20 cellular contexts compared by ENCODE assay signal in genomic region chr9:94081435-94081834, GRCh38. TPM values are rescaled to one million over a fixed set of nuclear protein-coding genes. Genes with fewer than 3 reads are reported as not detected.
DNase-seq lines count a peak whose midpoint lies in the region; ATAC-seq and TF ChIP-seq lines count a peak whose summit lies in the region.
"Had no signal": no experiment of that assay in that cellular context is flagged by ENCODE, and none has a peak within 500 bp of the region (broad histone marks: within the 10 kb centered on the region; RNA-seq: fewer than 3 reads in every experiment).

No MANE protein-coding gene starts in this region.

- H3K4me3 ChIP-seq in heart right ventricle = no peak overlapping the region
- H3K4me3 ChIP-seq in colonic mucosa = no peak overlapping the region
- no peak overlapping the region for H3K4me3 ChIP-seq in GM23338
- H3K4me3 ChIP-seq: BLaER1, MG63 had no signal

- H3K79me2 ChIP-seq in GM23338 (replicated peaks; ENCODE audit: insufficient read depth) = no peaks in the 10 kb centered on the region

- H2AFZ ChIP-seq in GM23338 = no peak overlapping the region

- no peak for DNase-seq in heart right ventricle
- DNase-seq in Right ventricle myocardium inferior (ENCODE audit: missing footprints) = no peak
- peak; percentile 34 for DNase-seq in GM20000 (ENCODE audit: low spot score)
- DNase-seq in Calu3 = no peak
- DNase-seq in colonic mucosa = no peak
- DNase-seq in GM23338 (ENCODE audit: low spot score) = no peak
- DNase-seq: CD4-positive, alpha-beta memory T cell; GF-D8; H7; Kasumi-1; MG63; NCI-H1092; NCI-H146; NCI-H2029 treated with DMSO at 0.1 percent for 48 hours; NCI-H2171; NCI-H526; PC-3; RPMI8226 had no signal

- H3K27me3 ChIP-seq in heart right ventricle (no peaks in the 10 kb centered on the region), colonic mucosa (no peaks in the 10 kb centered on the region), GM23338 (ENCODE audit: insufficient read depth) (no peaks in the 10 kb centered on the region)
- H3K27me3 ChIP-seq: BLaER1, MG63 had no signal

- BruUV-seq in Calu3 (replicated peaks; lab: Mats Ljungman, UMichigan) = no TSS peak

- ATAC-seq in heart right ventricle (no peak), Right ventricle myocardium inferior (no peak), GM23338 (no peak)
- ATAC-seq: PC-3 had no signal

- no peaks in the 10 kb centered on the region for H3K9me3 Mint-ChIP-seq in nephron
- H3K9me3 Mint-ChIP-seq in Calu3 (ENCODE audit: low read depth, unreplicated experiment) = no peaks in the 10 kb centered on the region
- no peaks in the 10 kb centered on the region for H3K9me3 Mint-ChIP-seq in GM23338
- H3K9me3 Mint-ChIP-seq: CD4-positive, alpha-beta memory T cell had no signal

- no peak overlapping the region for H3K4me2 ChIP-seq in GM23338
- H3K4me2 ChIP-seq: BLaER1 had no signal

- H3K4me1 Mint-ChIP-seq in nephron (peaks cover 33% of the 10 kb centered on the region), Calu3 (ENCODE audit: low read depth, unreplicated experiment) (no peaks in the 10 kb centered on the region), GM23338 (peaks cover 28% of the 10 kb centered on the region)

- 96% methylated on average over 4 of the region's 4 CpGs for WGBS in heart right ventricle, 2 donors

- TF ChIP-seq CTCF in heart right ventricle (IDR thresholded peaks at IDR 0.05) = no peak
- no peak for TF ChIP-seq CTCF in GM20000 (IDR thresholded peaks at IDR 0.05; ENCODE audit: extremely low read depth, missing control alignments)
- no peak for TF ChIP-seq CTCF in nephron (IDR thresholded peaks at IDR 0.05; ENCODE audit: unreplicated experiment in 3 of 3)
- TF ChIP-seq CTCF in Calu3 (IDR thresholded peaks at IDR 0.05; ENCODE audit: unreplicated experiment) = no peak
- no peak for TF ChIP-seq CTCF in colonic mucosa (IDR thresholded peaks at IDR 0.05)
- TF ChIP-seq CTCF in GM23338 (conservative IDR thresholded peaks at IDR 0.05; ENCODE audit: low read depth in 2 of 2) = no peak

- H3F3A ChIP-seq in GM23338 (replicated peaks; ENCODE audit: low read depth) = no peaks in the 10 kb centered on the region

- no peaks in the 10 kb centered on the region for H3K9me3 ChIP-seq in heart right ventricle
- no peaks in the 10 kb centered on the region for H3K9me3 ChIP-seq in colonic mucosa
- H3K9me3 ChIP-seq: MG63 had no signal

- CTCF ChIA-PET in Calu3 (lab: Charles Lee) = no interaction called here

- intact Hi-C loops in heart right ventricle (cut with DNase I) (loop anchor here in 3 of 10 donors (5.0 to 10.0 kb wide), 5 partner anchors 53 to 131 kb away; no protein-coding TSS in a partner anchor), Right ventricle myocardium inferior (cut with DNase I) (loop anchor here (5.0 kb wide), 1 partner anchor 86 kb away; no protein-coding TSS in a partner anchor), Calu3 (cut with micrococcal nuclease; ENCODE audit: unreplicated experiment) (no loop called here), colonic mucosa (cut with DNase I) (no loop called here)

- H3K36me3 ChIP-seq in heart right ventricle = peaks cover 0 to 9% (median 0%) of the 10 kb centered on the region in 9 donors
- H3K36me3 ChIP-seq in colonic mucosa = no peaks in the 10 kb centered on the region
- no peaks in the 10 kb centered on the region for H3K36me3 ChIP-seq in GM23338 (ENCODE audit: insufficient read depth)
- H3K36me3 ChIP-seq: MG63 had no signal

- H3K36me3 Mint-ChIP-seq in nephron (ENCODE audit: low read depth) = peaks cover 29% of the 10 kb centered on the region
- no peaks in the 10 kb centered on the region for H3K36me3 Mint-ChIP-seq in Calu3 (ENCODE audit: insufficient read depth, unreplicated experiment)
- no peaks in the 10 kb centered on the region for H3K36me3 Mint-ChIP-seq in GM23338 (ENCODE audit: low read depth)

- H3K9ac ChIP-seq in colonic mucosa (ENCODE audit: low read depth in 2 of 2, low read length in 2 of 2) = no peak overlapping the region
- H3K9ac ChIP-seq: BLaER1 had no signal

- H4K20me1 ChIP-seq in GM23338 (replicated peaks; ENCODE audit: insufficient read depth) = no peaks in the 10 kb centered on the region
- H4K20me1 ChIP-seq: BLaER1 had no signal

- no peaks in the 10 kb centered on the region for H3K9me2 ChIP-seq in GM23338 (ENCODE audit: insufficient read depth)

- no peaks in the 10 kb centered on the region for H3K27me3 Mint-ChIP-seq in nephron (ENCODE audit: low read depth)
- no peaks in the 10 kb centered on the region for H3K27me3 Mint-ChIP-seq in Calu3 (ENCODE audit: unreplicated experiment)
- H3K27me3 Mint-ChIP-seq in GM23338 (ENCODE audit: insufficient read depth, low read depth, poor library complexity) = peaks cover 2% of the 10 kb centered on the region
- H3K27me3 Mint-ChIP-seq: CD4-positive, alpha-beta memory T cell had no signal

- no peak overlapping the region for H3K4me3 Mint-ChIP-seq in nephron
- H3K4me3 Mint-ChIP-seq in Calu3 (ENCODE audit: low read depth, unreplicated experiment) = no peak overlapping the region
- H3K4me3 Mint-ChIP-seq in GM23338 = no peak overlapping the region
- H3K4me3 Mint-ChIP-seq: CD4-positive, alpha-beta memory T cell had no signal

- peaks cover 0 to 55% (median 28%) of the 10 kb centered on the region in 9 donors for H3K4me1 ChIP-seq in heart right ventricle
- no peaks in the 10 kb centered on the region for H3K4me1 ChIP-seq in colonic mucosa
- peaks cover 9% of the 10 kb centered on the region for H3K4me1 ChIP-seq in GM23338 (ENCODE audit: insufficient read depth)
- H3K4me1 ChIP-seq: BLaER1 had no signal

- peak overlapping the region; percentile 56 to 84 (median 67) for H3K27ac Mint-ChIP-seq in nephron
- H3K27ac Mint-ChIP-seq in Calu3 (ENCODE audit: unreplicated experiment) = no peak overlapping the region
- no peak overlapping the region for H3K27ac Mint-ChIP-seq in GM23338

- H3K27ac ChIP-seq in heart right ventricle (peak overlapping the region in 8 of 10 donors; percentile 14 to 76 (median 56)), colonic mucosa (no peak overlapping the region), GM23338 (ENCODE audit: low read depth) (no peak overlapping the region)
- H3K27ac ChIP-seq: BLaER1 had no signal

TF ChIP-seq in GM23338, 12 proteins besides CTCF, POLR2A, EP300 and RAD21:
- no peak for TF ChIP-seq CREB1 (CRISPR knock-in tag; IDR thresholded peaks at IDR 0.05; ENCODE audit: low read depth)

RNA-seq across cellular contexts. Expression of gene PTPDC1, which starts 2.8 kb away (rescaled TPM):
- total RNA-seq in heart right ventricle (10 to 100 TPM in 4 of 10 donors, 1 to 10 TPM in 6; 6.3 to 14.7 (median 9.5) TPM), Right ventricle myocardium inferior (8.5 TPM), Calu3 (2022) (7.6 and 8.2 TPM in 2 replicates), colonic mucosa (1 to 10 TPM; 5.4 TPM)
- polyA plus RNA-seq in heart right ventricle (10 to 100 TPM in 1 of 2 donors, 1 to 10 TPM in 1; 5.3 to 14.3 TPM), GM23338 (2016; fragmentation: Nextera tagmentation; extraction: Ambion mirVana) (3.8 and 4.3 TPM in 2 replicates)
- 10.0 and 10.6 TPM in 2 replicates for total RNA-seq in GM23338 (2014; rRNA removed; shearing (Covaris generic))

Comparison
In these comparisons a context has a peak if more than half of its experiments do, and no peak if none do; other contexts are left out.
1. H3K27ac ChIP-seq: peak in heart right ventricle (8 of 10); none in colonic mucosa (single experiment) and GM23338 (single experiment).
2. H3K27ac Mint-ChIP-seq: peak in nephron (3 of 3); none in Calu3 (single experiment) and GM23338 (single experiment).